27 cellular contexts compared by ENCODE assay signal in genomic region chr7:24505968-24506367, GRCh38.
"Had no signal": no experiment of that assay in that cellular context is flagged by ENCODE, and none has a peak within 500 bp of the region (broad histone marks: within the 10 kb centered on the region; RNA-seq: fewer than 3 reads in every experiment).

No MANE protein-coding gene starts in this region.

- H3K27me3 ChIP-seq: stomach, testis, thyroid gland, transverse colon, upper lobe of left lung, vagina had no signal

- H3K4me3 ChIP-seq: left ventricle myocardium inferior, lung, mucosa of descending colon, pancreas, prostate gland, skin epidermis, stomach, testis, thyroid gland, transverse colon, upper lobe of left lung, vagina had no signal

- ATAC-seq: mucosa of descending colon; naive thymus-derived CD4-positive, alpha-beta T cell; natural killer cell treated with Interleukin-12 subunit alpha and Interleukin-12 subunit beta and Interleukin-15 and Interleukin-18, amount 100 ng/mL, for 72 hours; pancreas; right cardiac atrium; sciatic nerve; stimulated activated naive B cell treated with anti-CD40 and anti-IgM and Interleukin-4, amounts not matched to agents 10 μg/mL and 1 μg/mL and 100 μg/mL, for 72 hours; stimulated activated naive CD8-positive, alpha-beta T cell treated with anti-CD3 and anti-CD28 coated beads, Interleukin-15, Interleukin-2, amounts not matched to agents 100 U/mL and 50 U/mL, for 24 hours had no signal

- H3K27ac Mint-ChIP-seq: naive thymus-derived CD4-positive, alpha-beta T cell; natural killer cell treated with Interleukin-12 subunit alpha and Interleukin-12 subunit beta and Interleukin-15 and Interleukin-18, amount 100 ng/mL, for 72 hours; stimulated activated naive B cell treated with anti-CD40 and anti-IgM and Interleukin-4, amounts not matched to agents 10 μg/mL and 1 μg/mL and 100 μg/mL, for 72 hours had no signal

- H3K4me1 Mint-ChIP-seq: naive thymus-derived CD4-positive, alpha-beta T cell had no signal

- H3K9me3 Mint-ChIP-seq: natural killer cell treated with Interleukin-12 subunit alpha and Interleukin-12 subunit beta and Interleukin-15 and Interleukin-18, amount 100 ng/mL, for 72 hours had no signal

- H3K9me3 ChIP-seq: left ventricle myocardium inferior, mucosa of descending colon, pancreas, prostate gland, stomach, testis, thyroid gland, transverse colon, upper lobe of left lung, vagina had no signal

- H3K36me3 Mint-ChIP-seq: naive thymus-derived CD4-positive, alpha-beta T cell; natural killer cell treated with Interleukin-12 subunit alpha and Interleukin-12 subunit beta and Interleukin-15 and Interleukin-18, amount 100 ng/mL, for 72 hours; stimulated activated naive B cell treated with anti-CD40 and anti-IgM and Interleukin-4, amounts not matched to agents 10 μg/mL and 1 μg/mL and 100 μg/mL, for 72 hours had no signal

- H3K27me3 Mint-ChIP-seq: stimulated activated naive B cell treated with anti-CD40 and anti-IgM and Interleukin-4, amounts not matched to agents 10 μg/mL and 1 μg/mL and 100 μg/mL, for 72 hours had no signal

- FAIRE-seq: pancreas had no signal

- H3K27ac ChIP-seq: left ventricle myocardium inferior, pancreas, prostate gland, skin epidermis, stomach, testis, thyroid gland, transverse colon, upper lobe of left lung, vagina had no signal

- H3K4me1 ChIP-seq: left ventricle myocardium inferior, prostate gland, thyroid gland, transverse colon, upper lobe of left lung, vagina had no signal

- H3K4me3 Mint-ChIP-seq: naive thymus-derived CD4-positive, alpha-beta T cell; natural killer cell treated with Interleukin-12 subunit alpha and Interleukin-12 subunit beta and Interleukin-15 and Interleukin-18, amount 100 ng/mL, for 72 hours; stimulated activated naive B cell treated with anti-CD40 and anti-IgM and Interleukin-4, amounts not matched to agents 10 μg/mL and 1 μg/mL and 100 μg/mL, for 72 hours had no signal

- DNase-seq: hippocampal formation; islet precursor cell; left ventricle myocardium inferior; midbrain; mucosa of descending colon; naive thymus-derived CD4-positive, alpha-beta T cell; pancreas; posterior cingulate gyrus; retina; right cardiac atrium; stimulated activated CD4-positive, alpha-beta T cell treated with anti-CD3 and anti-CD28 coated beads, Interleukin-12 subunit alpha, Interleukin-12 subunit beta, amount 100 ng/mL, for 4 hours; stimulated activated CD4-positive, alpha-beta T cell treated with anti-CD3 and anti-CD28 coated beads, Interleukin-15, amount 100 ng/mL, for 24 hours; stimulated activated CD4-positive, alpha-beta T cell treated with anti-CD3 and anti-CD28 coated beads, Interleukin-2, amount 100 ng/mL, for 24 hours; stimulated activated CD4-positive, alpha-beta T cell treated with anti-CD3 and anti-CD28 coated beads, Interleukin-4, amount 100 ng/mL, for 1 hour; stimulated activated naive B cell treated with anti-CD40 and anti-IgM and Interleukin-4, amounts not matched to agents 10 μg/mL and 1 μg/mL and 100 μg/mL, for 72 hours; stimulated activated naive CD8-positive, alpha-beta T cell treated with anti-CD3 and anti-CD28 coated beads, Interleukin-15, Interleukin-2, amounts not matched to agents 100 U/mL and 50 U/mL, for 24 hours; stomach; testis; thyroid gland; transverse colon; upper lobe of left lung had no signal

- H3K36me3 ChIP-seq: left ventricle myocardium inferior, pancreas, prostate gland, stomach, thyroid gland, transverse colon, upper lobe of left lung, vagina had no signal
